Comparison of ENCODE assay signal across 28 cellular contexts in genomic region chr14:71198681-71199080, GRCh38.
"Had no signal": no experiment of that assay in that cellular context is flagged by ENCODE, and none has a peak within 500 bp of the region (broad histone marks: within the 10 kb centered on the region; RNA-seq: fewer than 3 reads in every experiment).

No MANE protein-coding gene starts in this region.

- H3K4me1 ChIP-seq: breast epithelium, gastroesophageal sphincter, lower lobe of right lung, upper lobe of left lung had no signal

- H3K4me3 Mint-ChIP-seq: activated naive CD4-positive, alpha-beta T cell treated with anti-CD3 and anti-CD28 coated beads, Interleukin-2, amount 50 U/mL, for 24 hours; activated naive CD8-positive, alpha-beta T cell treated with anti-CD3 and anti-CD28 coated beads, Interleukin-2, amount 50 U/mL, for 24 hours; activated T-cell treated with anti-CD3 and anti-CD28 coated beads, Interleukin-2, amount 50 U/mL, for 4 hours; activated T-helper 17 cell treated with anti-CD3 and anti-CD28 coated beads, Interleukin-2, amount 50 U/mL, for 72 hours; central memory CD8-positive, alpha-beta T cell; stimulated activated effector memory CD8-positive, alpha-beta T cell treated with anti-CD3 and anti-CD28 coated beads, Interleukin-12 subunit alpha, Interleukin-12 subunit beta, amount 100 ng/mL, for 72 hours; stimulated activated naive CD8-positive, alpha-beta T cell treated with anti-CD3 and anti-CD28 coated beads, Interleukin-15, Interleukin-2, amounts not matched to agents 100 ng/mL and 50 ng/mL, for 24 hours had no signal

- H2AFZ ChIP-seq: hepatocyte had no signal

- FAIRE-seq: colon had no signal

- H3K9me3 ChIP-seq: breast epithelium, gastroesophageal sphincter, lower lobe of right lung, ovary, upper lobe of left lung had no signal

- ATAC-seq: activated naive CD8-positive, alpha-beta T cell treated with anti-CD3 and anti-CD28 coated beads, Interleukin-2, amount 50 U/mL, for 24 hours; activated T-cell treated with anti-CD3 and anti-CD28 coated beads, Interleukin-2, amount 50 U/mL, for 4 hours; activated T-helper 17 cell treated with anti-CD3 and anti-CD28 coated beads, Interleukin-2, amount 50 U/mL, for 72 hours; gastroesophageal sphincter; left lobe of liver; lower lobe of right lung; sciatic nerve; stimulated activated effector memory CD8-positive, alpha-beta T cell treated with anti-CD3 and anti-CD28 coated beads, Interleukin-12 subunit alpha, Interleukin-12 subunit beta, amount 100 ng/mL, for 72 hours had no signal

- H3K9me3 Mint-ChIP-seq: activated naive CD4-positive, alpha-beta T cell treated with anti-CD3 and anti-CD28 coated beads, Interleukin-2, amount 50 U/mL, for 24 hours; activated naive CD8-positive, alpha-beta T cell treated with anti-CD3 and anti-CD28 coated beads, Interleukin-2, amount 50 U/mL, for 24 hours; activated T-cell treated with anti-CD3 and anti-CD28 coated beads, Interleukin-2, amount 50 U/mL, for 4 hours; activated T-helper 17 cell treated with anti-CD3 and anti-CD28 coated beads, Interleukin-2, amount 50 U/mL, for 72 hours; central memory CD8-positive, alpha-beta T cell; stimulated activated effector memory CD8-positive, alpha-beta T cell treated with anti-CD3 and anti-CD28 coated beads, Interleukin-12 subunit alpha, Interleukin-12 subunit beta, amount 100 ng/mL, for 72 hours; stimulated activated naive CD8-positive, alpha-beta T cell treated with anti-CD3 and anti-CD28 coated beads, Interleukin-15, Interleukin-2, amounts not matched to agents 100 ng/mL and 50 ng/mL, for 24 hours had no signal

- H3K27me3 Mint-ChIP-seq: activated naive CD4-positive, alpha-beta T cell treated with anti-CD3 and anti-CD28 coated beads, Interleukin-2, amount 50 U/mL, for 24 hours; activated T-helper 17 cell treated with anti-CD3 and anti-CD28 coated beads, Interleukin-2, amount 50 U/mL, for 72 hours; central memory CD8-positive, alpha-beta T cell had no signal

- DNase-seq: activated CD4-positive, alpha-beta T cell treated with anti-CD3 and anti-CD28 coated beads for 48 hours; activated CD4-positive, alpha-beta T cell treated with anti-CD3 and anti-CD28 coated beads, Interleukin-2, amount 50 U/mL, for 48 hours; activated gamma-delta T cell treated with Interleukin-2 at 50 U/mL for 16 hours; activated naive CD8-positive, alpha-beta T cell treated with anti-CD3 and anti-CD28 coated beads, Interleukin-2, amount 50 U/mL, for 24 hours; activated T-cell treated with anti-CD3 and anti-CD28 coated beads, Interleukin-2, amount 50 U/mL, for 4 hours; effector memory CD4-positive, alpha-beta T cell; erythroblast; lower lobe of right lung; mesenchymal stem cell; ovary; stimulated activated CD4-positive, alpha-beta T cell treated with anti-CD3 and anti-CD28 coated beads, Interleukin-4, amount 100 ng/mL, for 24 hours; substantia nigra; T-helper 2 cell; upper lobe of left lung had no signal

- H3K36me3 ChIP-seq: breast epithelium, gastroesophageal sphincter, lower lobe of right lung, ovary, upper lobe of left lung had no signal

- H3K79me2 ChIP-seq: hepatocyte had no signal

- H3K36me3 Mint-ChIP-seq: activated naive CD4-positive, alpha-beta T cell treated with anti-CD3 and anti-CD28 coated beads, Interleukin-2, amount 50 U/mL, for 24 hours; stimulated activated effector memory CD8-positive, alpha-beta T cell treated with anti-CD3 and anti-CD28 coated beads, Interleukin-12 subunit alpha, Interleukin-12 subunit beta, amount 100 ng/mL, for 72 hours had no signal

- H3K4me3 ChIP-seq: breast epithelium, gastroesophageal sphincter, hepatocyte, lower lobe of right lung, ovary, skin epidermis, upper lobe of left lung had no signal

- H3K27ac Mint-ChIP-seq: activated naive CD4-positive, alpha-beta T cell treated with anti-CD3 and anti-CD28 coated beads, Interleukin-2, amount 50 U/mL, for 24 hours; activated naive CD8-positive, alpha-beta T cell treated with anti-CD3 and anti-CD28 coated beads, Interleukin-2, amount 50 U/mL, for 24 hours; activated T-helper 17 cell treated with anti-CD3 and anti-CD28 coated beads, Interleukin-2, amount 50 U/mL, for 72 hours; progenitor cell of endocrine pancreas; stimulated activated effector memory CD8-positive, alpha-beta T cell treated with anti-CD3 and anti-CD28 coated beads, Interleukin-12 subunit alpha, Interleukin-12 subunit beta, amount 100 ng/mL, for 72 hours; stimulated activated naive CD8-positive, alpha-beta T cell treated with anti-CD3 and anti-CD28 coated beads, Interleukin-15, Interleukin-2, amounts not matched to agents 100 ng/mL and 50 ng/mL, for 24 hours had no signal

- H3K4me2 ChIP-seq: hepatocyte had no signal

- H3K4me1 Mint-ChIP-seq: activated naive CD4-positive, alpha-beta T cell treated with anti-CD3 and anti-CD28 coated beads, Interleukin-2, amount 50 U/mL, for 24 hours; activated T-helper 17 cell treated with anti-CD3 and anti-CD28 coated beads, Interleukin-2, amount 50 U/mL, for 72 hours; central memory CD8-positive, alpha-beta T cell had no signal

- H3K27me3 ChIP-seq: breast epithelium, gastroesophageal sphincter, hepatocyte, ovary, upper lobe of left lung had no signal

- H3K27ac ChIP-seq: breast epithelium, gastroesophageal sphincter, hepatocyte, lower lobe of right lung, ovary, skin epidermis, upper lobe of left lung, VCaP had no signal
